25 cellular contexts compared by ENCODE assay signal in the genomic region with DNA sequence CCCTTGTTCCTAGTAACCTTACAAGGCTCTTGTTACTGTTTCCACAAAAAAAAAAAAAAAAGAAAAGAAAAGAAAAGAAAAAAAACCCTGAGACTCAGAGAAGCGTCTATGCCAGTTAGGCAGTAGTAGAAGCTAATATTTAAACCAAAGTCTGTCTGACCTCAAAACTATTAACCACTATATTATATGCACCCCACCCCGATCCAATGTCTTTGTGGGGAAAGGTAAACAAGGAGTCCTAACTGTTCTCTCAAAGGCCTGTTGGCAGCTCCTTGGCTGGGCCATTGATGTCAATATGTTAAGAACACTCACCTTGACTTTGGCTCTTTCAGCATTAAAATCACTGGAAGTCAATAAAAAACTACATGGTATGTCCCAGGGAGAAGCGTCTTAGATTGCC.
A peak's percentile ranks its signal among the peaks of the same experiment; 100 is the strongest.
DNase-seq lines count a peak whose midpoint lies in the region; ATAC-seq and TF ChIP-seq lines count a peak whose summit lies in the region.
"Had no signal": no experiment of that assay in that cellular context is flagged by ENCODE, and none has a peak within 500 bp of the region (broad histone marks: within the 10 kb centered on the region; RNA-seq: fewer than 3 reads in every experiment).

No MANE protein-coding gene starts in this region.

- H3K4me1 ChIP-seq in transverse colon (peaks cover 4 to 13% (median 9%) of the 10 kb centered on the region in 4 donors), Caco-2 (no peaks in the 10 kb centered on the region)
- H3K4me1 ChIP-seq: esophagus squamous epithelium, prostate gland had no signal

- H3K4me1 Mint-ChIP-seq in nephron progenitor cell (peaks cover 19% of the 10 kb centered on the region), Caco-2 (ENCODE audit: low read depth, unreplicated experiment) (no peaks in the 10 kb centered on the region)
- H3K4me1 Mint-ChIP-seq: activated CD4-positive, alpha-beta T cell treated with anti-CD3 and anti-CD28 coated beads, Interleukin-2, amount 10 ng/mL, durations not matched to agents 24 days and 14 days; stimulated activated naive CD8-positive, alpha-beta T cell treated with anti-CD3 and anti-CD28 coated beads, Interleukin-15, amount 100 ng/mL, for 72 hours had no signal

- H3K36me3 Mint-ChIP-seq in nephron progenitor cell (ENCODE audit: low read depth) (peaks cover 54% of the 10 kb centered on the region), Caco-2 (ENCODE audit: insufficient read depth, unreplicated experiment) (peaks cover 5% of the 10 kb centered on the region)

- 45 to 46% methylated on average over 3 of the region's 3 CpGs for WGBS in transverse colon (ENCODE audit: low coverage in 1 of 2), 2 donors

- H3K27ac ChIP-seq in caudate nucleus (ENCODE audit: low read depth, low read length) (peak overlapping the region; percentile 18), transverse colon (peak overlapping the region; percentile 7 to 69 (median 66))
- H3K27ac ChIP-seq: esophagus squamous epithelium, prostate gland, skin epidermis, WERI-Rb-1 had no signal

- no peaks in the 10 kb centered on the region for H3K36me3 ChIP-seq in transverse colon
- H3K36me3 ChIP-seq in Caco-2 (ENCODE audit: control insufficient read depth, insufficient read depth, low read length): no peaks in the 10 kb centered on the region
- H3K36me3 ChIP-seq: esophagus squamous epithelium, prostate gland, WERI-Rb-1 had no signal

- in situ Hi-C loops in transverse colon (cut with MboI; ENCODE audit: low pct_ligation_motif_present in 1 of 4, low pct_unique_long_range_greater_than_20kb in 1 of 4, low sequenced_read_pairs in 3 of 4): no loop called here

- TF ChIP-seq EP300 in transverse colon (IDR thresholded peaks at IDR 0.05; ENCODE audit: low read depth): no peak

- no peak for TF ChIP-seq CTCF in nephron progenitor cell (IDR thresholded peaks at IDR 0.05)
- no peak for TF ChIP-seq CTCF in transverse colon (IDR thresholded peaks at IDR 0.05)
- TF ChIP-seq CTCF in Caco-2 (IDR thresholded peaks at IDR 0.05; ENCODE audit: insufficient read depth in 1 of 2, low read depth in 1 of 2, low read length in 1 of 2, severe bottlenecking in 1 of 2, unreplicated experiment in 1 of 2): no peak

- peaks cover 4% of the 10 kb centered on the region for H3K27me3 Mint-ChIP-seq in nephron progenitor cell (ENCODE audit: low read depth, poor library complexity)
- H3K27me3 Mint-ChIP-seq in Caco-2 (ENCODE audit: insufficient read depth, unreplicated experiment): no peaks in the 10 kb centered on the region

- CTCF ChIA-PET in Caco-2 (lab: Charles Lee): no interaction called here

- TF ChIP-seq POLR2A in transverse colon (IDR thresholded peaks at IDR 0.05): no peak

- no peaks in the 10 kb centered on the region for H3K27me3 ChIP-seq in transverse colon
- H3K27me3 ChIP-seq in Caco-2 (replicated peaks; ENCODE audit: control insufficient read depth, insufficient read depth, low read length): no peaks in the 10 kb centered on the region
- H3K27me3 ChIP-seq: esophagus squamous epithelium had no signal

- H3K9me3 ChIP-seq in transverse colon (peaks cover 11 to 21% of the 10 kb centered on the region in 2 donors), Caco-2 (peaks cover 31% of the 10 kb centered on the region)
- H3K9me3 ChIP-seq: prostate gland had no signal

- H3K27ac Mint-ChIP-seq in nephron progenitor cell (peak overlapping the region; percentile 86), Caco-2 (ENCODE audit: unreplicated experiment) (no peak overlapping the region)
- H3K27ac Mint-ChIP-seq: activated CD4-positive, alpha-beta T cell treated with anti-CD3 and anti-CD28 coated beads, Interleukin-2, amount 10 ng/mL, durations not matched to agents 24 days and 14 days had no signal

- H3K9me3 Mint-ChIP-seq in nephron progenitor cell (peaks cover 62% of the 10 kb centered on the region), Caco-2 (ENCODE audit: unreplicated experiment) (peaks cover 42% of the 10 kb centered on the region)

- ATAC-seq in GM19467 (IDR thresholded peaks at IDR 0.05; ENCODE audit: unreplicated experiment): no peak
- ATAC-seq: K562; stimulated activated naive CD8-positive, alpha-beta T cell treated with anti-CD3 and anti-CD28 coated beads, Interleukin-15, amount 100 ng/mL, for 72 hours had no signal

- no peak overlapping the region for H3K4me3 ChIP-seq in transverse colon
- H3K4me3 ChIP-seq in Caco-2 (ENCODE audit: low read depth, low read length): no peak overlapping the region
- H3K4me3 ChIP-seq: esophagus squamous epithelium, K562, prostate gland, skin epidermis had no signal

- intact Hi-C loops in transverse colon (cut with DNase I; ENCODE audit: low total_unique reads) (no loop called here), Caco-2 (cut with micrococcal nuclease; ENCODE audit: unreplicated experiment) (no loop called here)

- POLR2A ChIA-PET in Caco-2 (lab: Charles Lee): no interaction called here

- BruUV-seq in Caco-2 (replicated peaks; lab: Mats Ljungman, UMichigan): no TSS peak

- no peak overlapping the region for H3K4me3 Mint-ChIP-seq in nephron progenitor cell
- no peak overlapping the region for H3K4me3 Mint-ChIP-seq in Caco-2 (ENCODE audit: unreplicated experiment)
- H3K4me3 Mint-ChIP-seq: activated CD4-positive, alpha-beta T cell treated with anti-CD3 and anti-CD28 coated beads, Interleukin-2, amount 10 ng/mL, durations not matched to agents 24 days and 14 days; neural crest cell; stimulated activated naive CD8-positive, alpha-beta T cell treated with anti-CD3 and anti-CD28 coated beads, Interleukin-15, amount 100 ng/mL, for 72 hours had no signal

- DNase-seq in caudate nucleus (lab: John Stamatoyannopoulos, UW) (no peak), kidney tubule cell (ENCODE audit: low spot score) (peak; percentile 8), nephron progenitor cell (no peak), transverse colon (peak; percentile 21), dermis blood vessel endothelial cell (no peak), Caco-2 (no peak)
- DNase-seq: activated CD4-positive, alpha-beta T cell treated with anti-CD3 and anti-CD28 coated beads, Interleukin-2, amount 10 ng/mL, durations not matched to agents 24 days and 14 days; activated effector memory CD4-positive, alpha-beta T cell treated with anti-CD3 and anti-CD28 coated beads, Interleukin-2, amount 50 U/mL, for 16 hours; activated T-cell treated with anti-CD3 and anti-CD28 coated beads, Interleukin-2, amount 50 U/mL, for 1 hour; DMS79 treated with DMSO at 0.1 percent for 48 hours; esophagus squamous epithelium; foreskin melanocyte; NCI-H1105; NCI-H187 treated with DMSO at 0.1 percent for 48 hours; stimulated activated CD4-positive, alpha-beta T cell treated with anti-CD3 and anti-CD28 coated beads, Interleukin-1b, Interleukin-23, amount 100 ng/mL, for 48 hours; stimulated activated CD8-positive, alpha-beta memory T cell treated with anti-CD3 and anti-CD28 coated beads, Interleukin-4, amount 100 ng/mL, for 48 hours; stimulated activated naive CD8-positive, alpha-beta T cell treated with anti-CD3 and anti-CD28 coated beads, Interleukin-15, amount 100 ng/mL, for 72 hours; T1000; trophoblast cell; WERI-Rb-1 had no signal

Comparison
In these comparisons a context has a peak if more than half of its experiments do, and no peak if none do; other contexts are left out.
1. DNase-seq: peak in kidney tubule cell (single experiment) and transverse colon (single experiment); none in caudate nucleus (0 of 61), nephron progenitor cell (single experiment), dermis blood vessel endothelial cell (single experiment) and Caco-2 (0 of 2).